Comparison of ENCODE assay signal across 25 cellular contexts in genomic region chr12:122994140-122994675, GRCh38.
"Had no signal": no experiment of that assay in that cellular context is flagged by ENCODE, and none has a peak within 500 bp of the region (broad histone marks: within the 10 kb centered on the region; RNA-seq: fewer than 3 reads in every experiment).

No MANE protein-coding gene starts in this region.

- H3K36me3 ChIP-seq: breast epithelium, Peyer's patch had no signal

- H3K4me3 ChIP-seq: breast epithelium had no signal

- H3K9me3 Mint-ChIP-seq: activated CD4-positive, alpha-beta T cell treated with anti-CD3 and anti-CD28 coated beads, Interleukin-2, amount 10 ng/mL, durations not matched to agents 7 days and 5 days; activated CD8-positive, alpha-beta T cell treated with anti-CD3 and anti-CD28 coated beads for 36 hours; activated naive CD4-positive, alpha-beta T cell treated with anti-CD3 and anti-CD28 coated beads, Interleukin-2, amount 10 ng/mL, durations not matched to agents 7 days and 5 days; activated naive CD8-positive, alpha-beta T cell treated with anti-CD3 and anti-CD28 coated beads for 36 hours; activated T-cell treated with anti-CD3 and anti-CD28 coated beads, Interleukin-2, amount 50 U/mL, for 72 hours; activated T-helper 2 cell treated with anti-CD3 and anti-CD28 coated beads, Interferon-gamma antibody, Interleukin-2, Interleukin-4, amounts not matched to agents 10 μg/mL and 5 μg/mL and 100 μg/mL, durations not matched to agents 14 hours and 24 hours and 36 hours; IgD-negative memory B cell had no signal

- H3K27ac ChIP-seq: breast epithelium, VCaP had no signal

- H3K27ac Mint-ChIP-seq: activated CD4-positive, alpha-beta T cell treated with anti-CD3 and anti-CD28 coated beads, Interleukin-2, amount 10 ng/mL, durations not matched to agents 7 days and 5 days; activated naive CD4-positive, alpha-beta T cell treated with anti-CD3 and anti-CD28 coated beads, Interleukin-2, amount 10 ng/mL, durations not matched to agents 7 days and 5 days; activated naive CD8-positive, alpha-beta T cell treated with anti-CD3 and anti-CD28 coated beads for 36 hours; activated T-cell treated with anti-CD3 and anti-CD28 coated beads, Interleukin-2, amount 50 U/mL, for 72 hours; activated T-helper 2 cell treated with anti-CD3 and anti-CD28 coated beads, Interferon-gamma antibody, Interleukin-2, Interleukin-4, amounts not matched to agents 10 μg/mL and 5 μg/mL and 100 μg/mL, durations not matched to agents 14 hours and 24 hours and 36 hours had no signal

- H3K4me1 Mint-ChIP-seq: activated CD4-positive, alpha-beta T cell treated with anti-CD3 and anti-CD28 coated beads, Interleukin-2, amount 10 ng/mL, durations not matched to agents 7 days and 5 days; activated naive CD4-positive, alpha-beta T cell treated with anti-CD3 and anti-CD28 coated beads, Interleukin-2, amount 10 ng/mL, durations not matched to agents 7 days and 5 days had no signal

- H3K4me3 Mint-ChIP-seq: activated CD4-positive, alpha-beta T cell treated with anti-CD3 and anti-CD28 coated beads, Interleukin-2, amount 10 ng/mL, durations not matched to agents 7 days and 5 days; activated CD8-positive, alpha-beta T cell treated with anti-CD3 and anti-CD28 coated beads for 36 hours; activated naive CD4-positive, alpha-beta T cell treated with anti-CD3 and anti-CD28 coated beads, Interleukin-2, amount 10 ng/mL, durations not matched to agents 7 days and 5 days; activated naive CD8-positive, alpha-beta T cell treated with anti-CD3 and anti-CD28 coated beads for 36 hours had no signal

- H3K27me3 ChIP-seq: breast epithelium, Peyer's patch had no signal

- H3K36me3 Mint-ChIP-seq: activated naive CD4-positive, alpha-beta T cell treated with anti-CD3 and anti-CD28 coated beads, Interleukin-2, amount 10 ng/mL, durations not matched to agents 7 days and 5 days; activated naive CD8-positive, alpha-beta T cell treated with anti-CD3 and anti-CD28 coated beads for 36 hours had no signal

- H3K27me3 Mint-ChIP-seq: activated CD4-positive, alpha-beta T cell treated with anti-CD3 and anti-CD28 coated beads, Interleukin-2, amount 10 ng/mL, durations not matched to agents 7 days and 5 days; activated CD8-positive, alpha-beta T cell treated with anti-CD3 and anti-CD28 coated beads for 36 hours; activated naive CD4-positive, alpha-beta T cell treated with anti-CD3 and anti-CD28 coated beads, Interleukin-2, amount 10 ng/mL, durations not matched to agents 7 days and 5 days; activated naive CD8-positive, alpha-beta T cell treated with anti-CD3 and anti-CD28 coated beads for 36 hours had no signal

- DNase-seq: activated CD4-positive, alpha-beta T cell treated with anti-CD3 and anti-CD28 coated beads, Interleukin-2, amount 10 ng/mL, durations not matched to agents 7 days and 5 days; activated CD4-positive, CD25-positive, alpha-beta regulatory T cell; activated CD8-positive, alpha-beta memory T cell treated with anti-CD3 and anti-CD28 coated beads, Interleukin-2, amount 50 U/mL, for 4 hours; activated gamma-delta T cell treated with Interleukin-2 at 50 U/mL for 16 hours; activated naive CD4-positive, alpha-beta T cell treated with anti-CD3 and anti-CD28 coated beads, Interleukin-2, amount 10 ng/mL, durations not matched to agents 7 days and 5 days; aorta; caudate nucleus; KG1; NCI-H1092; NCI-H1417; NCI-H2029 treated with DMSO at 0.1 percent for 48 hours; NCI-H345; NCI-H510A; NCI-H526 treated with DMSO at 0.1 percent for 48 hours; NCI-H82; NK-92 treated with Interleukin-12 subunit alpha and Interleukin-12 subunit beta, amount 100 ng/mL, for 24 hours; Peyer's patch; SIG-M5 had no signal

- H3K9me3 ChIP-seq: breast epithelium, Peyer's patch had no signal
